Comparison of ENCODE assay signal across 1 cellular context in genomic region chr1:201360901-201361651, GRCh38.
TF ChIP-seq lines count a peak whose summit lies in the region.

No MANE protein-coding gene starts in this region.

TF ChIP-seq in K562, 482 proteins besides CTCF, POLR2A, EP300 and RAD21:
- no peak for TF ChIP-seq BHLHE40 (IDR thresholded peaks at IDR 0.05; ENCODE audit: low read length)
- TF ChIP-seq NBN (IDR thresholded peaks at IDR 0.05; ENCODE audit: low read depth): no peak
- TF ChIP-seq TAL1 (IDR thresholded peaks at IDR 0.05): no peak
- 0 out of 2 replicates have a peak, but pooled peaks have one; percentile 25 for TF ChIP-seq NR2C2 (CRISPR knock-in tag; IDR thresholded peaks at IDR 0.05)
- no peak for TF ChIP-seq NR2C2 (tag; IDR thresholded peaks at IDR 0.05)
- no peak for TF ChIP-seq ZNF699 (CRISPR knock-in tag; IDR thresholded peaks at IDR 0.05; ENCODE audit: insufficient replicate concordance)
TF ChIP-seq in K562: peak in this region for 1.
